Comparison of ENCODE assay signal across 18 cellular contexts in the genomic region with DNA sequence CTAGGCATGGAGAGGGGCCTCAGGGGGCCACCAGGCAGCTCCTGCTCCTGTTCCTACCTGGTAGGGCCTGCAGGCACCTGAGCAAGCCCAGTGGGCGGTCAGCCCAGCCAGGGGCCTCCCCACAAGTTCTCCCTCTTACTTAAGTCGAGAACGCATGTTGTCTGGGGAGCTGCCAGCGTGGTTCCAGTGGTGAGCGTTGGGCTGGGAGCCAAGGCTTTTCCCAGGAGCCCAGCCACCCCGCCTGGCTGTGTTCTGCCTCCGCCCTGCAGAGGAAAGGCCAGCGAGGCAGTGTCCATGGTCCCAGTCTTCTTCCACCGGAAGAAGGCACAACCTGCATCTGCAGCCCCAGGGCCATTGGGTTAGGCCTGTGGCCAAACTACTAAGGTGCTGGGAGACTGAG. TPM values are rescaled to one million over a fixed set of nuclear protein-coding genes. Genes with fewer than 3 reads are reported as not detected.
DNase-seq lines count a peak whose midpoint lies in the region; ATAC-seq and TF ChIP-seq lines count a peak whose summit lies in the region.
"Had no signal": no experiment of that assay in that cellular context is flagged by ENCODE, and none has a peak within 500 bp of the region (broad histone marks: within the 10 kb centered on the region; RNA-seq: fewer than 3 reads in every experiment).

No MANE protein-coding gene starts in this region.

- H3K27ac ChIP-seq in mammary epithelial cell (ENCODE audit: insufficient read depth, low read depth, low read length): no peak overlapping the region

- H3K4me1 ChIP-seq in BE2C (peaks cover 59% of the 10 kb centered on the region), mammary epithelial cell (ENCODE audit: insufficient read depth, low read length) (peaks cover 3% of the 10 kb centered on the region)

- H3K36me3 ChIP-seq in BE2C (no peaks in the 10 kb centered on the region), mammary epithelial cell (ENCODE audit: insufficient read depth, low read length) (no peaks in the 10 kb centered on the region)

- no peaks in the 10 kb centered on the region for H4K20me1 ChIP-seq in mammary epithelial cell (ENCODE audit: insufficient read depth, low read length)

- 0 out of 2 replicates have a peak overlapping the region, but pooled peaks have one; percentile 6 for H3K4me3 ChIP-seq in BE2C (ENCODE audit: low read depth, low read length)
- H3K4me3 ChIP-seq in mammary epithelial cell (replicated peaks in 1 of 3; ENCODE audit: insufficient read depth in 1 of 3, low read depth in 2 of 3, low read length in 3 of 3): no peak overlapping the region

- no peaks in the 10 kb centered on the region for H3K79me2 ChIP-seq in mammary epithelial cell (ENCODE audit: insufficient read depth, low read length)

- H3K27me3 ChIP-seq in BE2C (no peaks in the 10 kb centered on the region), mammary epithelial cell (ENCODE audit: insufficient read depth, low read length) (peaks cover 12% of the 10 kb centered on the region)

- H2AFZ ChIP-seq in mammary epithelial cell (ENCODE audit: low read depth, low read length): no peak overlapping the region

- no peak overlapping the region for H3K4me2 ChIP-seq in mammary epithelial cell (ENCODE audit: insufficient read depth, low read depth, low read length)

- no peaks in the 10 kb centered on the region for H3K9me3 Mint-ChIP-seq in activated naive CD4-positive, alpha-beta T cell treated with anti-CD3 and anti-CD28 coated beads, Interleukin-2, amount 50 U/mL, for 72 hours
- H3K9me3 Mint-ChIP-seq: neural crest cell had no signal

- no peaks in the 10 kb centered on the region for H3K9me3 ChIP-seq in BE2C
- no peaks in the 10 kb centered on the region for H3K9me3 ChIP-seq in mammary epithelial cell (replicated peaks; ENCODE audit: insufficient read depth, low read length)

- CTCF ChIA-PET in mammary epithelial cell (lab: Charles Lee; ENCODE audit: low non-redundant PET): no interaction called here

- intact Hi-C loops in mammary epithelial cell (cut with micrococcal nuclease): no loop called here

- TF ChIP-seq CTCF in BE2C (IDR thresholded peaks at IDR 0.05; ENCODE audit: low read depth, low read length): no peak
- no peak for TF ChIP-seq CTCF in mammary epithelial cell (conservative IDR thresholded peaks at IDR 0.05 in 1 of 2, IDR thresholded peaks at IDR 0.05 in 1 of 2; ENCODE audit: extremely low read depth in 1 of 2, insufficient read depth in 1 of 2, low read depth in 1 of 2, low read length in 2 of 2)

- H3K27ac Mint-ChIP-seq in activated naive CD4-positive, alpha-beta T cell treated with anti-CD3 and anti-CD28 coated beads, Interleukin-2, amount 50 U/mL, for 72 hours: no peak overlapping the region
- H3K27ac Mint-ChIP-seq: activated CD8-positive, alpha-beta T cell treated with anti-CD3 and anti-CD28 coated beads, Interleukin-2, amount 10 ng/mL, durations not matched to agents 7 days and 5 days had no signal

- no TSS peak for BruUV-seq in mammary epithelial cell (replicated peaks; lab: Mats Ljungman, UMichigan)

- DNase-seq in BE2C (peak; percentile 81), NCI-H1105 treated with DMSO at 0.1 percent for 48 hours (lab: John Stamatoyannopoulos, UW) (peak; percentile 52), mammary epithelial cell (peak; percentile 16), mucosa of gallbladder (ENCODE audit: low spot score) (peak; percentile 63)
- DNase-seq in stimulated activated CD4-positive, alpha-beta T cell treated with anti-CD3 and anti-CD28 coated beads, Interleukin-1b, Interleukin-23, amount 100 ng/mL, for 48 hours: no peak
- no peak for DNase-seq in activated naive CD4-positive, alpha-beta T cell treated with anti-CD3 and anti-CD28 coated beads, Interleukin-2, amount 50 U/mL, for 72 hours (ENCODE audit: low spot score in 2 of 2)
- no peak for DNase-seq in central memory CD4-positive, alpha-beta T cell
- DNase-seq: activated CD8-positive, alpha-beta T cell treated with anti-CD3 and anti-CD28 coated beads, Interleukin-2, amount 10 ng/mL, durations not matched to agents 7 days and 5 days; activated gamma-delta T cell; DMS153; hippocampal formation; MV-4-11; SIG-M5; stimulated activated CD4-positive, alpha-beta T cell treated with anti-CD3 and anti-CD28 coated beads, Interleukin-15, amount 100 ng/mL, for 24 hours had no signal

- ATAC-seq in activated naive CD4-positive, alpha-beta T cell treated with anti-CD3 and anti-CD28 coated beads, Interleukin-2, amount 50 U/mL, for 72 hours: no peak
- no peak for ATAC-seq in HG02763 (IDR thresholded peaks at IDR 0.05; ENCODE audit: unreplicated experiment)
- ATAC-seq: activated CD8-positive, alpha-beta T cell treated with anti-CD3 and anti-CD28 coated beads, Interleukin-2, amount 10 ng/mL, durations not matched to agents 7 days and 5 days had no signal

- H3K36me3 Mint-ChIP-seq in activated naive CD4-positive, alpha-beta T cell treated with anti-CD3 and anti-CD28 coated beads, Interleukin-2, amount 50 U/mL, for 72 hours: no peaks in the 10 kb centered on the region

- WGBS in mammary epithelial cell (ENCODE audit: low coverage, missing lambda C conversion rate): 6% methylated on average over 8 of the region's 9 CpGs

- in situ Hi-C loops in mammary epithelial cell (cut with MboI; ENCODE audit: low sequenced_read_pairs in 2 of 2): no loop called here

- dilution Hi-C loops in mammary epithelial cell (cut with HindIII; ENCODE audit: low sequenced_read_pairs): no loop called here

- no peak overlapping the region for H3K9ac ChIP-seq in mammary epithelial cell (ENCODE audit: insufficient read depth, low read length)

RNA-seq across cellular contexts. Expression of a gene that starts 1.4 kb away (rescaled TPM):
- polyA plus RNA-seq in BE2C (2012; ENCODE audit: insufficient read depth, insufficient read length, low read depth): 1.9 TPM
- total RNA-seq in mammary epithelial cell (not detected), mucosa of gallbladder (0.26 TPM)
- not detected for polyA plus RNA-seq in mammary epithelial cell
- not detected for polyA minus RNA-seq in mammary epithelial cell
- not detected for total RNA-seq in activated naive CD4-positive, alpha-beta T cell treated with anti-CD3 and anti-CD28 coated beads, Interleukin-2, amount 50 U/mL, for 72 hours
- total RNA-seq: activated CD8-positive, alpha-beta T cell treated with anti-CD3 and anti-CD28 coated beads, Interleukin-2, amount 10 ng/mL, durations not matched to agents 7 days and 5 days; chondrocyte; neural crest cell had no signal

RNA-seq across cellular contexts. Expression of a gene that starts 23.6 kb away (rescaled TPM):
- polyA plus RNA-seq in BE2C (2012; ENCODE audit: insufficient read depth, insufficient read length, low read depth): 0.80 TPM
- total RNA-seq in mammary epithelial cell: under 1 TPM in 1 of 2 donors, not detected in 1; 0.68 TPM
- polyA plus RNA-seq in mammary epithelial cell: not detected
- 1.9 TPM for polyA minus RNA-seq in mammary epithelial cell
- 1.5 TPM for total RNA-seq in mucosa of gallbladder
- under 1 TPM in 1 of 2 donors, not detected in 1; 0.23 TPM for total RNA-seq in activated naive CD4-positive, alpha-beta T cell treated with anti-CD3 and anti-CD28 coated beads, Interleukin-2, amount 50 U/mL, for 72 hours
- total RNA-seq: activated CD8-positive, alpha-beta T cell treated with anti-CD3 and anti-CD28 coated beads, Interleukin-2, amount 10 ng/mL, durations not matched to agents 7 days and 5 days; lower leg skin had no signal

Comparison
In these comparisons a context has a peak if more than half of its experiments do, and no peak if none do; other contexts are left out.
1. DNase-seq: peak in BE2C (single experiment), NCI-H1105 treated with DMSO at 0.1 percent for 48 hours (single experiment), mammary epithelial cell (single experiment) and mucosa of gallbladder (single experiment); none in stimulated activated CD4-positive, alpha-beta T cell treated with anti-CD3 and anti-CD28 coated beads, Interleukin-1b, Interleukin-23, amount 100 ng/mL, for 48 hours (single experiment), activated naive CD4-positive, alpha-beta T cell treated with anti-CD3 and anti-CD28 coated beads, Interleukin-2, amount 50 U/mL, for 72 hours (0 of 2) and central memory CD4-positive, alpha-beta T cell (single experiment).